In the genomic region with DNA sequence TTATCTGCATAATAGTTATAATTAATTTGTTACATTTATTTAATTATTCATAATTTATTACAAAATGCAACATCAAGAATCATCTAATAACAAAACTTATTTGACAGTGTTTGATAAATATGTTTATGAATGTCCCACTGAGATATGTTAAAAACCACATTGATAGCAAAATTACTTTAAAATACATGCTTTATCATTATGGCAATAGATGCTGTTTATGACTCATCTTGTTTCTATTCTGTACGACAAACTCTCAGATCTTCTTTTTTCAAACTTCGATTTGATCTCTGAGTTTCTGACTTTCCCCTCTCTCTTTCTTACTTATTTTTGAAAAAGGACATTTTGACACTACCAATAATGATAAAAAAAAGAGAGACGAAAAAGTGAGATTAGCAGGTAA, we compare ENCODE assay signal across 1 cellular context.
TF ChIP-seq lines count a peak whose summit lies in the region.

No MANE protein-coding gene starts in this region.

TF ChIP-seq in SK-N-SH treated with all-trans-retinoic acid at 6 μM for 48 hours, 23 proteins besides CTCF, POLR2A, EP300 and RAD21 (continued from another document):
- TF ChIP-seq, protein P1, sequence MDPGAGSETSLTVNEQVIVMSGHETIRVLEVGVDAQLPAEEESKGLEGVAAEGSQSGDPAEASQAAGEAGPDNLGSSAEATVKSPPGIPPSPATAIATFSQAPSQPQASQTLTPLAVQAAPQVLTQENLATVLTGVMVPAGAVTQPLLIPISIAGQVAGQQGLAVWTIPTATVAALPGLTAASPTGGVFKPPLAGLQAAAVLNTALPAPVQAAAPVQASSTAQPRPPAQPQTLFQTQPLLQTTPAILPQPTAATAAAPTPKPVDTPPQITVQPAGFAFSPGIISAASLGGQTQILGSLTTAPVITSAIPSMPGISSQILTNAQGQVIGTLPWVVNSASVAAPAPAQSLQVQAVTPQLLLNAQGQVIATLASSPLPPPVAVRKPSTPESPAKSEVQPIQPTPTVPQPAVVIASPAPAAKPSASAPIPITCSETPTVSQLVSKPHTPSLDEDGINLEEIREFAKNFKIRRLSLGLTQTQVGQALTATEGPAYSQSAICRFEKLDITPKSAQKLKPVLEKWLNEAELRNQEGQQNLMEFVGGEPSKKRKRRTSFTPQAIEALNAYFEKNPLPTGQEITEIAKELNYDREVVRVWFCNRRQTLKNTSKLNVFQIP (CRISPR knock-in tag; IDR thresholded peaks at IDR 0.05; ENCODE audit: borderline replicate concordance, low read depth) = no peak
TF ChIP-seq in SK-N-SH treated with all-trans-retinoic acid at 6 μM for 48 hours: peak in this region for 0.
